Comparison of ENCODE assay signal across 18 cellular contexts in genomic region chr5:142192799-142193428, GRCh38.
DNase-seq lines count a peak whose midpoint lies in the region; ATAC-seq and TF ChIP-seq lines count a peak whose summit lies in the region.
"Had no signal": no experiment of that assay in that cellular context is flagged by ENCODE, and none has a peak within 500 bp of the region (broad histone marks: within the 10 kb centered on the region; RNA-seq: fewer than 3 reads in every experiment).

No MANE protein-coding gene starts in this region.

- ATAC-seq in heart right ventricle, result peak; percentile 47 to 86 (median 70)
- ATAC-seq in GM21619 (IDR thresholded peaks at IDR 0.05; ENCODE audit: unreplicated experiment), result no peak
- no peak for ATAC-seq in activated T-cell treated with anti-CD3 and anti-CD28 coated beads, Interleukin-2, amount 50 U/mL, for 4 hours

- no peaks in the 10 kb centered on the region for H3K36me3 ChIP-seq in BLaER1 treated with 17β-estradiol and CSF1 and Interleukin-3, amounts not matched to agents 10 nM and 100 nM
- H3K36me3 ChIP-seq in heart right ventricle, result no peaks in the 10 kb centered on the region
- no peaks in the 10 kb centered on the region for H3K36me3 ChIP-seq in neuronal stem cell (replicated peaks in 1 of 2; ENCODE audit: control insufficient read depth in 2 of 2, insufficient read depth in 2 of 2, low read length in 2 of 2)
- no peaks in the 10 kb centered on the region for H3K36me3 ChIP-seq in A673 (ENCODE audit: insufficient read depth, low read length, poor library complexity, severe bottlenecking)

- H2BK12ac ChIP-seq in neuronal stem cell (ENCODE audit: low read length), result peak overlapping the region; percentile 28

- H3K14ac ChIP-seq in neuronal stem cell (ENCODE audit: low read length), result peak overlapping the region; percentile 13

- peak overlapping the region; percentile 68 for H3K18ac ChIP-seq in neuronal stem cell (ENCODE audit: low read length)

- no peak overlapping the region for H4K91ac ChIP-seq in neuronal stem cell (ENCODE audit: low read depth, low read length, poor library complexity)

- no peaks in the 10 kb centered on the region for H3K36me3 Mint-ChIP-seq in activated T-cell treated with anti-CD3 and anti-CD28 coated beads, Interleukin-2, amount 50 U/mL, for 4 hours (ENCODE audit: insufficient read depth)
- H3K36me3 Mint-ChIP-seq: CD14-positive monocyte had no signal

- H2AK5ac ChIP-seq in neuronal stem cell (ENCODE audit: low read depth, low read length), result no peak overlapping the region

- H3K79me1 ChIP-seq in neuronal stem cell (ENCODE audit: low read depth, low read length), result no peaks in the 10 kb centered on the region

- H3K9ac ChIP-seq in BLaER1 treated with 17β-estradiol and CSF1 and Interleukin-3, amounts not matched to agents 10 nM and 100 nM, result peak overlapping the region in 4 of 11 experiments; percentile 18 to 52 (median 24); a peak in 2 of 22 replicates
- no peak overlapping the region for H3K9ac ChIP-seq in neuronal stem cell (ENCODE audit: low read depth, low read length, poor library complexity)
- H3K9ac ChIP-seq: KMS-11 had no signal

- H2BK5ac ChIP-seq in neuronal stem cell (ENCODE audit: low read length), result no peak overlapping the region

- H3K4me1 Mint-ChIP-seq in activated T-cell treated with anti-CD3 and anti-CD28 coated beads, Interleukin-2, amount 50 U/mL, for 4 hours (ENCODE audit: low read depth), result peaks cover 2% of the 10 kb centered on the region

- no peaks in the 10 kb centered on the region for H3K27me3 ChIP-seq in BLaER1 treated with 17β-estradiol and CSF1 and Interleukin-3, amounts not matched to agents 10 nM and 100 nM
- H3K27me3 ChIP-seq in heart right ventricle, result no peaks in the 10 kb centered on the region
- no peaks in the 10 kb centered on the region for H3K27me3 ChIP-seq in neuronal stem cell (ENCODE audit: control insufficient read depth in 3 of 3, insufficient read depth in 3 of 3, low read depth in 1 of 3, low read length in 3 of 3)
- no peaks in the 10 kb centered on the region for H3K27me3 ChIP-seq in A673 (replicated peaks; ENCODE audit: insufficient read depth, low read depth, low read length, poor library complexity)

- no peak for TF ChIP-seq CTCF in heart right ventricle (IDR thresholded peaks at IDR 0.05)
- no peak for TF ChIP-seq CTCF in A673 (conservative IDR thresholded peaks at IDR 0.05; ENCODE audit: low read depth, low read length)

- DNase-seq in cerebellum (ENCODE audit: low spot score) (peak; percentile 40), heart right ventricle (peak in 1 of 2 donors; percentile 43), neuronal stem cell (ENCODE audit: low spot score) (no peak), A673 (ENCODE audit: low spot score) (no peak), COLO829 (ENCODE audit: low spot score) (no peak)
- no peak for DNase-seq in activated T-cell treated with anti-CD3 and anti-CD28 coated beads, Interleukin-2, amount 50 U/mL, for 4 hours
- DNase-seq: Caco-2, DMS153, EL, NCI-H1436, NCI-H2029 treated with DMSO at 0.1 percent for 48 hours, NCI-H510A, NCI-H774, PC-9 had no signal

- no peak overlapping the region for H3K23ac ChIP-seq in neuronal stem cell (ENCODE audit: low read depth, low read length, poor library complexity)

- H4K20me1 ChIP-seq in BLaER1 treated with 17β-estradiol and CSF1 and Interleukin-3, amounts not matched to agents 10 nM and 100 nM, result no peaks in the 10 kb centered on the region

- H3K4me3 ChIP-seq in BLaER1 treated with 17β-estradiol and CSF1 and Interleukin-3, amounts not matched to agents 10 nM and 100 nM, result no peak overlapping the region
- H3K4me3 ChIP-seq in heart right ventricle (no peak overlapping the region), neuronal stem cell (ENCODE audit: low read length in 2 of 2) (no peak overlapping the region), A673 (ENCODE audit: low read depth, low read length, poor library complexity, severe bottlenecking) (no peak overlapping the region)
- H3K4me3 ChIP-seq: PC-9 had no signal

- H3K27me3 Mint-ChIP-seq in activated T-cell treated with anti-CD3 and anti-CD28 coated beads, Interleukin-2, amount 50 U/mL, for 4 hours (ENCODE audit: low read depth), result no peaks in the 10 kb centered on the region

- intact Hi-C loops in heart right ventricle (cut with DNase I) (no loop called here), A673 (cut with micrococcal nuclease; ENCODE audit: unreplicated experiment) (no loop called here)

- no peak overlapping the region for H2BK120ac ChIP-seq in neuronal stem cell (ENCODE audit: low read depth, low read length)

- H3K4ac ChIP-seq in neuronal stem cell (ENCODE audit: low read length), result no peak overlapping the region

- POLR2A ChIA-PET in A673 (lab: Charles Lee; ENCODE audit: low non-redundant PET), result no interaction called here

- peak overlapping the region in 7 of 11 experiments; percentile 9 to 68 (median 60); a peak in 12 of 22 replicates for H3K27ac ChIP-seq in BLaER1 treated with 17β-estradiol and CSF1 and Interleukin-3, amounts not matched to agents 10 nM and 100 nM
- H3K27ac ChIP-seq in heart right ventricle, result peak overlapping the region in 5 of 10 donors; percentile 12 to 52 (median 36)
- H3K27ac ChIP-seq in neuronal stem cell (replicated peaks; ENCODE audit: low read length), result no peak overlapping the region
- H3K27ac ChIP-seq in A673 (ENCODE audit: low read depth, low read length, poor library complexity, severe bottlenecking), result no peak overlapping the region
- H3K27ac ChIP-seq: KMS-11, PC-9 had no signal

- H3K4me1 ChIP-seq in BLaER1 treated with 17β-estradiol and CSF1 and Interleukin-3, amounts not matched to agents 10 nM and 100 nM, result peaks cover 21 to 60% (median 51%) of the 10 kb centered on the region in 10 experiments
- H3K4me1 ChIP-seq in heart right ventricle, result peaks cover 0 to 15% (median 4%) of the 10 kb centered on the region in 9 donors
- H3K4me1 ChIP-seq in neuronal stem cell (ENCODE audit: control insufficient read depth in 2 of 2, insufficient read depth in 1 of 2, low read depth in 1 of 2, low read length in 2 of 2), result peaks cover 3 to 6% of the 10 kb centered on the region in 2 donors
- no peaks in the 10 kb centered on the region for H3K4me1 ChIP-seq in A673 (ENCODE audit: insufficient read depth, low read length, poor library complexity, severe bottlenecking)

- peak overlapping the region; percentile 57 to 92 (median 74) for H3K4me2 ChIP-seq in BLaER1 treated with 17β-estradiol and CSF1 and Interleukin-3, amounts not matched to agents 10 nM and 100 nM
- no peak overlapping the region for H3K4me2 ChIP-seq in neuronal stem cell (ENCODE audit: insufficient read depth, low read length, poor library complexity, severe bottlenecking)
- H3K4me2 ChIP-seq: KMS-11, PC-9 had no signal

- 65 to 74% methylated on average over 15 of the region's 15 CpGs for WGBS in heart right ventricle, 2 donors
- no CpG with 5 or more reads among the region's 15 CpGs for WGBS in neuronal stem cell (ENCODE audit: extremely low coverage in 2 of 2, insufficient read length in 2 of 2, insufficient replicate concordance in 1 of 2), 2 donors

- BruUV-seq in A673 (replicated peaks; lab: Mats Ljungman, UMichigan), result no TSS peak

- no peak overlapping the region for H4K8ac ChIP-seq in neuronal stem cell (ENCODE audit: low read depth, low read length)

- peak overlapping the region; percentile 67 for H2AFZ ChIP-seq in neuronal stem cell (ENCODE audit: low read length)
- H2AFZ ChIP-seq: PC-9 had no signal

- CTCF ChIA-PET in A673 (lab: Charles Lee), result no interaction called here

- no peak overlapping the region for H2BK15ac ChIP-seq in neuronal stem cell (ENCODE audit: low read length)

- H3K9me3 Mint-ChIP-seq in activated T-cell treated with anti-CD3 and anti-CD28 coated beads, Interleukin-2, amount 50 U/mL, for 4 hours, result no peaks in the 10 kb centered on the region

- no peak overlapping the region for H3K4me3 Mint-ChIP-seq in activated T-cell treated with anti-CD3 and anti-CD28 coated beads, Interleukin-2, amount 50 U/mL, for 4 hours
- H3K4me3 Mint-ChIP-seq: CD14-positive monocyte had no signal

- peaks cover 0 to 7% (median 0%) of the 10 kb centered on the region in 11 experiments; a peak in 2 of 22 replicates for H3K9me3 ChIP-seq in BLaER1 treated with 17β-estradiol and CSF1 and Interleukin-3, amounts not matched to agents 10 nM and 100 nM (replicated peaks in 1 of 11)
- H3K9me3 ChIP-seq in heart right ventricle, result no peaks in the 10 kb centered on the region
- peaks cover 0 to 5% of the 10 kb centered on the region in 2 donors for H3K9me3 ChIP-seq in neuronal stem cell (replicated peaks in 1 of 2; ENCODE audit: control insufficient read depth in 2 of 2, insufficient read depth in 1 of 2, low read depth in 1 of 2, low read length in 2 of 2)
- no peaks in the 10 kb centered on the region for H3K9me3 ChIP-seq in A673 (ENCODE audit: low read depth, low read length, poor library complexity, severe bottlenecking)
- H3K9me3 ChIP-seq: Caco-2 had no signal

Comparison
In these comparisons a context has a peak if more than half of its experiments do, and no peak if none do; other contexts are left out.
1. H3K27ac ChIP-seq: peak in BLaER1 treated with 17β-estradiol and CSF1 and Interleukin-3, amounts not matched to agents 10 nM and 100 nM (7 of 11); none in neuronal stem cell (single experiment) and A673 (single experiment).
2. ATAC-seq: peak in heart right ventricle (8 of 8); none in GM21619 (single experiment) and activated T-cell treated with anti-CD3 and anti-CD28 coated beads, Interleukin-2, amount 50 U/mL, for 4 hours (0 of 2).